16 cellular contexts compared by ENCODE assay signal in the genomic region with DNA sequence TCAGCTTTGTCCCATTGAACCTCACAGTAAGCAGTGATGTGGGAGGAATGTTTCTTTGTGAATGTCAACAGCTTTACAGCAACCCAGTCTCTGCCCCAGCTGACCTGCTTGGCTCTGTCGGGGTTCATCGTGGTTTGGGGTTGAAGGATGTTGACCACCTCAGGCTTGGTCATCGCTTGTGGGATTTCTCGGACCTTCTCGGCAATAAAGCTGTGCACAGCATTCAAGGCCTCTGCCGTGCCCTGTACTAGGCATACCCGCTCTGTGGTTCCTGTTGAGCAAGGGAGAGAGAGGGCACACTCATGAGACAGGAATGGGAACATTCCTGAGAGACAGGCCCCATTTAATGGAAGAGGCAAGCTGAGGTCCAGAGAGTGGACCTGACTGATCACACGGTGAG. TPM values are rescaled to one million over a fixed set of nuclear protein-coding genes. Genes with fewer than 3 reads are reported as not detected.
DNase-seq lines count a peak whose midpoint lies in the region; ATAC-seq and TF ChIP-seq lines count a peak whose summit lies in the region.
"Had no signal": no experiment of that assay in that cellular context is flagged by ENCODE, and none has a peak within 500 bp of the region (broad histone marks: within the 10 kb centered on the region; RNA-seq: fewer than 3 reads in every experiment).

No MANE protein-coding gene starts in this region.

- 84% methylated on average over 8 of the region's 8 CpGs for WGBS in mammary epithelial cell (ENCODE audit: low coverage, missing lambda C conversion rate)
- WGBS in mesodermal cell (ENCODE audit: insufficient coverage in 2 of 2), 2 experiments = 97% methylated on average over 7 of the region's 8 CpGs

- no peaks in the 10 kb centered on the region for H3K79me2 ChIP-seq in mammary epithelial cell (ENCODE audit: insufficient read depth, low read length)

- POLR2A ChIA-PET in Caco-2 (lab: Charles Lee) = no interaction called here

- intact Hi-C loops in mammary epithelial cell (cut with micrococcal nuclease) = no loop called here
- intact Hi-C loops in Caco-2 (cut with micrococcal nuclease; ENCODE audit: unreplicated experiment) = no loop called here

- H3K4me3 ChIP-seq in BLaER1 treated with 17β-estradiol and CSF1 and Interleukin-3, amounts not matched to agents 10 nM and 100 nM = no peak overlapping the region
- no peak overlapping the region for H3K4me3 ChIP-seq in mammary epithelial cell (replicated peaks in 1 of 3; ENCODE audit: insufficient read depth in 1 of 3, low read depth in 2 of 3, low read length in 3 of 3)
- H3K4me3 ChIP-seq in mesodermal cell (ENCODE audit: extremely low read depth, insufficient read depth, low read length, poor library complexity, severe bottlenecking) = no peak overlapping the region
- no peak overlapping the region for H3K4me3 ChIP-seq in foreskin fibroblast (ENCODE audit: low read depth in 1 of 2, low read length in 2 of 2)
- H3K4me3 ChIP-seq in Caco-2 (ENCODE audit: low read depth, low read length) = no peak overlapping the region
- H3K4me3 ChIP-seq: thyroid gland had no signal

- H3K27ac ChIP-seq in BLaER1 treated with 17β-estradiol and CSF1 and Interleukin-3, amounts not matched to agents 10 nM and 100 nM = peak overlapping the region in 2 of 11 experiments; percentile 11 to 24; a peak in 2 of 22 replicates
- H3K27ac ChIP-seq in mammary epithelial cell (ENCODE audit: insufficient read depth, low read depth, low read length) (no peak overlapping the region), mesodermal cell (ENCODE audit: low read depth, low read length, severe bottlenecking) (peak overlapping the region; percentile 46)
- H3K27ac ChIP-seq: SJSA1, thyroid gland had no signal

- no peak overlapping the region for H3K27ac Mint-ChIP-seq in Caco-2 (ENCODE audit: unreplicated experiment)
- H3K27ac Mint-ChIP-seq: activated naive CD8-positive, alpha-beta T cell treated with anti-CD3 and anti-CD28 coated beads for 36 hours had no signal

- peaks cover 14% of the 10 kb centered on the region for H3K27me3 Mint-ChIP-seq in Caco-2 (ENCODE audit: insufficient read depth, unreplicated experiment)

- no peaks in the 10 kb centered on the region; a peak in 1 of 22 replicates for H3K36me3 ChIP-seq in BLaER1 treated with 17β-estradiol and CSF1 and Interleukin-3, amounts not matched to agents 10 nM and 100 nM
- no peaks in the 10 kb centered on the region for H3K36me3 ChIP-seq in mammary epithelial cell (ENCODE audit: insufficient read depth, low read length)
- no peaks in the 10 kb centered on the region for H3K36me3 ChIP-seq in mesodermal cell (ENCODE audit: control insufficient read depth, insufficient read depth, low read length)
- H3K36me3 ChIP-seq in Caco-2 (ENCODE audit: control insufficient read depth, insufficient read depth, low read length) = no peaks in the 10 kb centered on the region
- H3K36me3 ChIP-seq: SJSA1, thyroid gland had no signal

- BruUV-seq in mammary epithelial cell (replicated peaks; lab: Mats Ljungman, UMichigan) = no TSS peak
- no TSS peak for BruUV-seq in Caco-2 (replicated peaks; lab: Mats Ljungman, UMichigan)

- H3K4me2 ChIP-seq in BLaER1 treated with 17β-estradiol and CSF1 and Interleukin-3, amounts not matched to agents 10 nM and 100 nM = peak overlapping the region; percentile 39 to 72 (median 62); a peak in 21 of 22 replicates
- H3K4me2 ChIP-seq in mammary epithelial cell (ENCODE audit: insufficient read depth, low read depth, low read length) = no peak overlapping the region

- peaks cover 36 to 60% (median 55%) of the 10 kb centered on the region in 10 experiments for H3K4me1 ChIP-seq in BLaER1 treated with 17β-estradiol and CSF1 and Interleukin-3, amounts not matched to agents 10 nM and 100 nM
- peaks cover 24% of the 10 kb centered on the region for H3K4me1 ChIP-seq in mammary epithelial cell (ENCODE audit: insufficient read depth, low read length)
- H3K4me1 ChIP-seq in mesodermal cell (ENCODE audit: control insufficient read depth, insufficient read depth, low read length, poor library complexity, severe bottlenecking) = peaks cover 15% of the 10 kb centered on the region
- no peaks in the 10 kb centered on the region for H3K4me1 ChIP-seq in Caco-2

- H2AFZ ChIP-seq in mammary epithelial cell (ENCODE audit: low read depth, low read length) = no peak overlapping the region

- dilution Hi-C loops in mammary epithelial cell (cut with HindIII; ENCODE audit: low sequenced_read_pairs) = no loop called here

- H4K20me1 ChIP-seq in BLaER1 treated with 17β-estradiol and CSF1 and Interleukin-3, amounts not matched to agents 10 nM and 100 nM = no peaks in the 10 kb centered on the region
- H4K20me1 ChIP-seq in mammary epithelial cell (ENCODE audit: insufficient read depth, low read length) = no peaks in the 10 kb centered on the region

- CTCF ChIA-PET in mammary epithelial cell (lab: Charles Lee; ENCODE audit: low non-redundant PET) = no interaction called here
- CTCF ChIA-PET in Caco-2 (lab: Charles Lee) = interaction anchor here (0.6 kb wide), 1 partner anchor 982 kb away, joined by 4 read pairs; no protein-coding TSS in a partner anchor

- ATAC-seq in GM21390 (IDR thresholded peaks at IDR 0.05; ENCODE audit: unreplicated experiment) = no peak
- ATAC-seq in GM21515 (IDR thresholded peaks at IDR 0.05; ENCODE audit: unreplicated experiment) = no peak
- ATAC-seq: HepG2 had no signal

- no peak overlapping the region for H3K4me3 Mint-ChIP-seq in Caco-2 (ENCODE audit: unreplicated experiment)

- DNase-seq in LHCN-M2 (ENCODE audit: low read depth) (peak; percentile 9), mammary epithelial cell (peak; percentile 19), foreskin fibroblast (no peak), Caco-2 (no peak)
- DNase-seq: kidney glomerular epithelial cell, T1000, thyroid gland had no signal

- TF ChIP-seq CTCF in mammary epithelial cell (conservative IDR thresholded peaks at IDR 0.05 in 1 of 2, IDR thresholded peaks at IDR 0.05 in 1 of 2; ENCODE audit: extremely low read depth in 1 of 2, insufficient read depth in 1 of 2, low read depth in 1 of 2, low read length in 2 of 2) (no peak), foreskin fibroblast (IDR thresholded peaks at IDR 0.05; ENCODE audit: low read depth, low read length) (no peak), Caco-2 (IDR thresholded peaks at IDR 0.05; ENCODE audit: insufficient read depth in 1 of 2, low read depth in 1 of 2, low read length in 1 of 2, severe bottlenecking in 1 of 2, unreplicated experiment in 1 of 2) (no peak)

- H3K9ac ChIP-seq in BLaER1 treated with 17β-estradiol and CSF1 and Interleukin-3, amounts not matched to agents 10 nM and 100 nM = no peak overlapping the region
- no peak overlapping the region for H3K9ac ChIP-seq in mammary epithelial cell (ENCODE audit: insufficient read depth, low read length)

- in situ Hi-C loops in mammary epithelial cell (cut with MboI; ENCODE audit: low sequenced_read_pairs in 2 of 2) = no loop called here

- H3K36me3 Mint-ChIP-seq in Caco-2 (ENCODE audit: insufficient read depth, unreplicated experiment) = no peaks in the 10 kb centered on the region
- H3K36me3 Mint-ChIP-seq: activated naive CD8-positive, alpha-beta T cell treated with anti-CD3 and anti-CD28 coated beads for 36 hours had no signal

- peaks cover 0 to 14% (median 8%) of the 10 kb centered on the region in 11 experiments; a peak in 9 of 22 replicates for H3K9me3 ChIP-seq in BLaER1 treated with 17β-estradiol and CSF1 and Interleukin-3, amounts not matched to agents 10 nM and 100 nM (replicated peaks in 1 of 11)
- H3K9me3 ChIP-seq in mammary epithelial cell (replicated peaks; ENCODE audit: insufficient read depth, low read length) = no peaks in the 10 kb centered on the region
- no peaks in the 10 kb centered on the region for H3K9me3 ChIP-seq in mesodermal cell (ENCODE audit: control insufficient read depth, low read length)
- no peaks in the 10 kb centered on the region for H3K9me3 ChIP-seq in Caco-2
- H3K9me3 ChIP-seq: SJSA1, thyroid gland had no signal

- no peaks in the 10 kb centered on the region for H3K9me3 Mint-ChIP-seq in Caco-2 (ENCODE audit: unreplicated experiment)

- peaks cover 7% of the 10 kb centered on the region for H3K4me1 Mint-ChIP-seq in Caco-2 (ENCODE audit: low read depth, unreplicated experiment)

- H3K27me3 ChIP-seq in BLaER1 treated with 17β-estradiol and CSF1 and Interleukin-3, amounts not matched to agents 10 nM and 100 nM = no peaks in the 10 kb centered on the region
- H3K27me3 ChIP-seq in mammary epithelial cell (ENCODE audit: insufficient read depth, low read length) = no peaks in the 10 kb centered on the region
- no peaks in the 10 kb centered on the region; the same call in 1 of the 2 replicates for H3K27me3 ChIP-seq in Caco-2 (replicated peaks; ENCODE audit: control insufficient read depth, insufficient read depth, low read length)
- H3K27me3 ChIP-seq: thyroid gland had no signal

RNA-seq across cellular contexts. Expression of a gene that starts 20.0 kb away (rescaled TPM):
- total RNA-seq in LHCN-M2 (2014; rRNA removed) (not detected in 2 replicates), mammary epithelial cell (not detected), Caco-2 (2022) (0.05 TPM in 1 of 2 replicates, not detected in the other)
- 0.01 TPM for polyA plus RNA-seq in LHCN-M2 (2012)
- polyA plus RNA-seq in mammary epithelial cell = 0.01 TPM
- not detected for polyA minus RNA-seq in mammary epithelial cell
- polyA plus RNA-seq in mesodermal cell (2013, experiment 1 of 2) = 8.6 TPM
- 5.6 TPM for polyA plus RNA-seq in mesodermal cell (2013, experiment 2 of 2)
- total RNA-seq: activated naive CD8-positive, alpha-beta T cell treated with anti-CD3 and anti-CD28 coated beads for 36 hours; HepG2; osteocyte; SJSA1 had no signal
- polyA plus RNA-seq: HepG2 had no signal

RNA-seq across cellular contexts. Expression of a gene that starts 39.1 kb away (rescaled TPM):
- not detected in 2 replicates for total RNA-seq in LHCN-M2 (2014; rRNA removed)
- not detected for polyA plus RNA-seq in LHCN-M2 (2012)
- total RNA-seq in mammary epithelial cell = not detected
- not detected for polyA plus RNA-seq in mammary epithelial cell
- polyA minus RNA-seq in mammary epithelial cell = not detected
- polyA plus RNA-seq in mesodermal cell (2013, experiment 1 of 2) = not detected
- not detected for polyA plus RNA-seq in mesodermal cell (2013, experiment 2 of 2)
- not detected in 2 replicates for total RNA-seq in Caco-2 (2022)
- total RNA-seq: activated naive CD8-positive, alpha-beta T cell treated with anti-CD3 and anti-CD28 coated beads for 36 hours; HepG2; osteocyte; SJSA1; thyroid gland had no signal
- polyA plus RNA-seq: esophagus, HepG2 had no signal

RNA-seq across cellular contexts. Expression of a gene that starts 41.6 kb away (rescaled TPM):
- 9.4 and 13.2 TPM in 2 replicates for total RNA-seq in LHCN-M2 (2014; rRNA removed)
- polyA plus RNA-seq in LHCN-M2 (2012) = 9.1 TPM
- total RNA-seq in mammary epithelial cell = 10 to 100 TPM in 1 of 2 donors, 1 to 10 TPM in 1; 3.3 to 14.8 TPM
- polyA plus RNA-seq in mammary epithelial cell = 6.4 TPM
- polyA minus RNA-seq in mammary epithelial cell = 1.7 TPM
- 7.2 TPM for polyA plus RNA-seq in mesodermal cell (2013, experiment 1 of 2)
- 6.5 TPM for polyA plus RNA-seq in mesodermal cell (2013, experiment 2 of 2)
- 17.1 and 21.1 TPM in 2 replicates for total RNA-seq in Caco-2 (2022)

RNA-seq across cellular contexts. Expression of a gene that starts 51.3 kb away (rescaled TPM):
- total RNA-seq in LHCN-M2 (2014; rRNA removed) (3.2 and 3.5 TPM in 2 replicates), mammary epithelial cell (1 to 10 TPM; 1.8 to 8.9 TPM), Caco-2 (2022) (15.8 and 18.1 TPM in 2 replicates)
- polyA plus RNA-seq in LHCN-M2 (2012) = 6.5 TPM
- polyA plus RNA-seq in mammary epithelial cell = 1.4 TPM
- 1.8 TPM for polyA minus RNA-seq in mammary epithelial cell
- 12.1 TPM for polyA plus RNA-seq in mesodermal cell (2013, experiment 1 of 2)
- polyA plus RNA-seq in mesodermal cell (2013, experiment 2 of 2) = 9.0 TPM

Comparison
In these comparisons a context has a peak if more than half of its experiments do, and no peak if none do; other contexts are left out.
1. DNase-seq: peak in LHCN-M2 (single experiment) and mammary epithelial cell (single experiment); none in foreskin fibroblast (0 of 2) and Caco-2 (0 of 2).